Comparison of ENCODE assay signal across 8 cellular contexts in the genomic region with DNA sequence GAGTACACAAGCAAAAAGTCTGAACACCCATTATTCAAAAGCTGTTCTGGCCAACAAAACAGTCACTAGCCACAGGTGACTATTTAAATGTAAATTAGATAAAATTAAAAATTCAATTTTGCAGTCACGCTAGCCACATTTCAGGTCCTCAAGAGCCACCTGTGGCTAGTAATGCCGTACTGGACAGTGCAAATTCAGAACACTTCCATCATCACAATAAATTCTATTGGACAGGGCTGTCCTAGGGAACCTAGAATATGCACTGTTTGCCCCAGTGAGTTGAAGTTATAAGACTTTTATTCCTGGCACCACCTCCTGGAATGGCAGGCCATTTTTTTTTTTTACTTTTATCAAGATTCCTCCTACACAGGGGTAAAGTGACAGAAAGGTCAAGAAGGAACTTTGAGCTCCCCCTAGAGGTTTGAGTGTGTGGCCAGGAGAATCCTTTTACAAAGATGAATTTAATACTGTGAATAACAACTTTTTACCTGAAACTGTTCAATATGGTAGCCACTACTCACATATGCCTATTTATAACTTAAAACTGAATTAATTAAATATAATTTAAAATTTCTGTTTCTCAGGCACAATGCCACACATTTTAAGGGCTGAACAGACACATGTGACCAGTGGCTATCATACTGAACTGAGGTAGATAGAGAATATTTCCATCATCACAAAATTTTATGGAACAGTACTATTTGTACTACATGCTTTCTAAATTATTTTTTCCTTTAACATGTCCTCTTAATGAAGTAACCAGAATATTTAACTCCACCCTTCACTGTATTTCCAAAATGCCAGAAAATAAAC. TPM values are rescaled to one million over a fixed set of nuclear protein-coding genes. Genes with fewer than 3 reads are reported as not detected.
A peak's percentile ranks its signal among the peaks of the same experiment; 100 is the strongest.
DNase-seq lines count a peak whose midpoint lies in the region; ATAC-seq and TF ChIP-seq lines count a peak whose summit lies in the region.

No MANE protein-coding gene starts in this region.

- H3K27ac Mint-ChIP-seq in activated T-cell treated with anti-CD3 and anti-CD28 coated beads, Interleukin-2, amount 50 U/mL, for 72 hours = no peak overlapping the region
- no peak overlapping the region for H3K27ac Mint-ChIP-seq in activated B cell treated with CpG ODN at 0.5 μM for 24 hours
- no peak overlapping the region for H3K27ac Mint-ChIP-seq in stimulated activated naive B cell treated with anti-CD40 and anti-IgM and Interleukin-4, amounts not matched to agents 10 μg/mL and 1 μg/mL and 100 μg/mL, for 72 hours

- H3K27me3 ChIP-seq in right atrium auricular region (no peaks in the 10 kb centered on the region), MG63 (no peaks in the 10 kb centered on the region)

- TF ChIP-seq CTCF in activated B cell treated with CpG ODN at 0.5 μM for 24 hours (IDR thresholded peaks at IDR 0.05) (peak; percentile 31), right atrium auricular region (IDR thresholded peaks at IDR 0.05) (peak; percentile 58 to 67)

- H3K27ac ChIP-seq in right atrium auricular region = no peak overlapping the region

- intact Hi-C loops in activated B cell treated with CpG ODN at 0.5 μM for 24 hours (cut with micrococcal nuclease) = loop anchor here (1.0 kb wide), 2 partner anchors 30 to 124 kb away; no protein-coding TSS in a partner anchor

- H3K36me3 Mint-ChIP-seq in activated T-cell treated with anti-CD3 and anti-CD28 coated beads, Interleukin-2, amount 50 U/mL, for 72 hours (ENCODE audit: insufficient read depth in 2 of 2) = no peaks in the 10 kb centered on the region
- H3K36me3 Mint-ChIP-seq in activated B cell treated with CpG ODN at 0.5 μM for 24 hours (ENCODE audit: low read depth) = no peaks in the 10 kb centered on the region
- H3K36me3 Mint-ChIP-seq in stimulated activated naive B cell treated with anti-CD40 and anti-IgM and Interleukin-4, amounts not matched to agents 10 μg/mL and 1 μg/mL and 100 μg/mL, for 72 hours = peaks cover 3 to 6% of the 10 kb centered on the region in 2 donors

- CTCF ChIA-PET in activated B cell treated with CpG ODN at 0.5 μM for 24 hours (lab: Charles Lee) = interaction anchor here (0.7 to 3.4 kb wide), 18 partner anchors 8 to 169 kb away, joined by 3 to 33 read pairs (median 3); a partner anchor contains a TSS

- H3K4me3 Mint-ChIP-seq in activated T-cell treated with anti-CD3 and anti-CD28 coated beads, Interleukin-2, amount 50 U/mL, for 72 hours = no peak overlapping the region
- no peak overlapping the region for H3K4me3 Mint-ChIP-seq in activated B cell treated with CpG ODN at 0.5 μM for 24 hours
- H3K4me3 Mint-ChIP-seq in stimulated activated naive B cell treated with anti-CD40 and anti-IgM and Interleukin-4, amounts not matched to agents 10 μg/mL and 1 μg/mL and 100 μg/mL, for 72 hours = no peak overlapping the region

- H3K36me3 ChIP-seq in right atrium auricular region = no peaks in the 10 kb centered on the region
- no peaks in the 10 kb centered on the region for H3K36me3 ChIP-seq in MG63

- peaks cover 59% of the 10 kb centered on the region for H3K4me1 Mint-ChIP-seq in activated T-cell treated with anti-CD3 and anti-CD28 coated beads, Interleukin-2, amount 50 U/mL, for 72 hours (ENCODE audit: low read depth)
- peaks cover 23% of the 10 kb centered on the region for H3K4me1 Mint-ChIP-seq in activated B cell treated with CpG ODN at 0.5 μM for 24 hours
- H3K4me1 Mint-ChIP-seq in stimulated activated naive B cell treated with anti-CD40 and anti-IgM and Interleukin-4, amounts not matched to agents 10 μg/mL and 1 μg/mL and 100 μg/mL, for 72 hours = peaks cover 14 to 34% of the 10 kb centered on the region in 2 donors

- H3K4me3 ChIP-seq in right atrium auricular region (no peak overlapping the region), MG63 (no peak overlapping the region)

- no peaks in the 10 kb centered on the region for H3K9me3 ChIP-seq in right atrium auricular region
- no peaks in the 10 kb centered on the region for H3K9me3 ChIP-seq in MG63

- peak; percentile 20 to 23 for DNase-seq in activated T-cell treated with anti-CD3 and anti-CD28 coated beads, Interleukin-2, amount 50 U/mL, for 72 hours
- DNase-seq in activated T-cell treated with anti-CD3 and anti-CD28 coated beads for 4 hours = no peak
- DNase-seq in NAMALWA (ENCODE audit: low spot score) = peak; percentile 76
- no peak for DNase-seq in activated B cell treated with CpG ODN at 0.5 μM for 24 hours
- DNase-seq in right atrium auricular region (ENCODE audit: low spot score) = no peak
- no peak for DNase-seq in stimulated activated naive B cell treated with anti-CD40 and anti-IgM and Interleukin-4, amounts not matched to agents 10 μg/mL and 1 μg/mL and 100 μg/mL, for 72 hours
- no peak for DNase-seq in MG63

- POLR2A ChIA-PET in activated B cell treated with CpG ODN at 0.5 μM for 24 hours (lab: Charles Lee) = interaction anchor here (0.7 kb wide), 1 partner anchor 148 kb away, joined by 3 read pairs; no protein-coding TSS in a partner anchor

- no peaks in the 10 kb centered on the region for H3K27me3 Mint-ChIP-seq in activated T-cell treated with anti-CD3 and anti-CD28 coated beads, Interleukin-2, amount 50 U/mL, for 72 hours (ENCODE audit: low read depth)
- H3K27me3 Mint-ChIP-seq in activated B cell treated with CpG ODN at 0.5 μM for 24 hours = no peaks in the 10 kb centered on the region
- H3K27me3 Mint-ChIP-seq in stimulated activated naive B cell treated with anti-CD40 and anti-IgM and Interleukin-4, amounts not matched to agents 10 μg/mL and 1 μg/mL and 100 μg/mL, for 72 hours = no peaks in the 10 kb centered on the region

- H3K9me3 Mint-ChIP-seq in activated T-cell treated with anti-CD3 and anti-CD28 coated beads, Interleukin-2, amount 50 U/mL, for 72 hours = no peaks in the 10 kb centered on the region
- no peaks in the 10 kb centered on the region for H3K9me3 Mint-ChIP-seq in activated B cell treated with CpG ODN at 0.5 μM for 24 hours
- no peaks in the 10 kb centered on the region for H3K9me3 Mint-ChIP-seq in stimulated activated naive B cell treated with anti-CD40 and anti-IgM and Interleukin-4, amounts not matched to agents 10 μg/mL and 1 μg/mL and 100 μg/mL, for 72 hours

- ATAC-seq in activated T-cell treated with anti-CD3 and anti-CD28 coated beads, Interleukin-2, amount 50 U/mL, for 72 hours (replicated peaks in 1 of 2) = peak in 1 of 2 donors; percentile 53
- ATAC-seq in GM21786 (IDR thresholded peaks at IDR 0.05; ENCODE audit: unreplicated experiment) (peak; percentile 45), activated B cell treated with CpG ODN at 0.5 μM for 24 hours (ENCODE audit: low read depth) (peak; percentile 60)
- ATAC-seq in stimulated activated naive B cell treated with anti-CD40 and anti-IgM and Interleukin-4, amounts not matched to agents 10 μg/mL and 1 μg/mL and 100 μg/mL, for 72 hours (replicated peaks) = peak; percentile 66 to 84

- H3K4me1 ChIP-seq in right atrium auricular region = peaks cover 0 to 29% of the 10 kb centered on the region in 2 donors

RNA-seq across cellular contexts. Expression of a gene that starts 6.5 kb away (rescaled TPM):
- total RNA-seq in activated T-cell treated with anti-CD3 and anti-CD28 coated beads, Interleukin-2, amount 50 U/mL, for 72 hours = 10 to 100 TPM; 11.1 to 12.5 TPM
- total RNA-seq in activated B cell treated with CpG ODN at 0.5 μM for 24 hours (17.7 and 21.0 TPM in 2 replicates), right atrium auricular region (1 to 10 TPM; 2.9 to 6.5 TPM)
- total RNA-seq in MG63 (2014; rRNA removed; shearing (Covaris generic); ENCODE audit: low replicate concordance) = 8.2 and 14.8 TPM in 2 replicates

RNA-seq across cellular contexts. Expression of a gene that starts 31.6 kb away (rescaled TPM):
- total RNA-seq in activated T-cell treated with anti-CD3 and anti-CD28 coated beads, Interleukin-2, amount 50 U/mL, for 72 hours = 1 to 10 TPM in 1 of 2 donors, under 1 TPM in 1; 0.88 to 1.1 TPM
- total RNA-seq in activated B cell treated with CpG ODN at 0.5 μM for 24 hours = 2.3 and 4.0 TPM in 2 replicates
- total RNA-seq in right atrium auricular region = 10 to 100 TPM; 60.6 to 64.6 TPM
- total RNA-seq in MG63 (2014; rRNA removed; shearing (Covaris generic); ENCODE audit: low replicate concordance) = not detected in 2 replicates

RNA-seq across cellular contexts. Expression of a gene that starts 41.6 kb away (rescaled TPM):
- under 1 TPM; 0.35 to 0.48 TPM for total RNA-seq in activated T-cell treated with anti-CD3 and anti-CD28 coated beads, Interleukin-2, amount 50 U/mL, for 72 hours
- total RNA-seq in activated B cell treated with CpG ODN at 0.5 μM for 24 hours (0.20 TPM in 2 replicates), right atrium auricular region (1 to 10 TPM; 1.1 to 6.3 TPM)
- not detected in 2 replicates for total RNA-seq in MG63 (2014; rRNA removed; shearing (Covaris generic); ENCODE audit: low replicate concordance)

RNA-seq across cellular contexts. Expression of a gene that starts 53.9 kb away (rescaled TPM):
- total RNA-seq in activated T-cell treated with anti-CD3 and anti-CD28 coated beads, Interleukin-2, amount 50 U/mL, for 72 hours = 1 to 10 TPM; 4.2 to 4.4 TPM
- 0.69 and 1.0 TPM in 2 replicates for total RNA-seq in activated B cell treated with CpG ODN at 0.5 μM for 24 hours
- total RNA-seq in right atrium auricular region = 1 to 10 TPM; 2.2 to 2.8 TPM
- total RNA-seq in MG63 (2014; rRNA removed; shearing (Covaris generic); ENCODE audit: low replicate concordance) = 0.23 TPM in 1 of 2 replicates, not detected in the other

Comparison
In these comparisons a context has a peak if more than half of its experiments do, and no peak if none do; other contexts are left out.
1. DNase-seq: peak in activated T-cell treated with anti-CD3 and anti-CD28 coated beads, Interleukin-2, amount 50 U/mL, for 72 hours (2 of 2) and NAMALWA (single experiment); none in activated T-cell treated with anti-CD3 and anti-CD28 coated beads for 4 hours (single experiment), activated B cell treated with CpG ODN at 0.5 μM for 24 hours (single experiment), right atrium auricular region (single experiment), stimulated activated naive B cell treated with anti-CD40 and anti-IgM and Interleukin-4, amounts not matched to agents 10 μg/mL and 1 μg/mL and 100 μg/mL, for 72 hours (single experiment) and MG63 (single experiment).
2. RNA of a gene that starts 31.6 kb away (total RNA-seq): 60.6 to 64.6 TPM in right atrium auricular region; 2.3 to 4.0 TPM in activated B cell treated with CpG ODN at 0.5 μM for 24 hours, 0.88 to 1.1 TPM in activated T-cell treated with anti-CD3 and anti-CD28 coated beads, Interleukin-2, amount 50 U/mL, for 72 hours and not detected in MG63; every median in the first group is over 10 times any median in the second.